ENCODE assay signal across 21 cellular contexts in genomic region chr3:76352848-76353130, GRCh38.
"Had no signal": no experiment of that assay in that cellular context is flagged by ENCODE, and none has a peak within 500 bp of the region (broad histone marks: within the 10 kb centered on the region; RNA-seq: fewer than 3 reads in every experiment).

No MANE protein-coding gene starts in this region.

- DNase-seq: dorsolateral prefrontal cortex; effector CD4-positive, alpha-beta T cell; foreskin fibroblast; gastrocnemius medialis; head of caudate nucleus; natural killer cell; right lobe of liver; small intestine; stimulated activated CD4-positive, alpha-beta T cell treated with anti-CD3 and anti-CD28 coated beads, Interleukin-15, amount 100 ng/mL, for 24 hours; stimulated activated CD4-positive, alpha-beta T cell treated with anti-CD3 and anti-CD28 coated beads, Interleukin-4, amount 100 ng/mL, for 1 hour; stimulated activated naive CD4-positive, alpha-beta T cell treated with Interleukin-2 at 50 U/mL for 16 hours; stomach; thyroid gland; trophoblast cell had no signal

- H3K4me1 Mint-ChIP-seq: memory B cell; natural killer cell; neural progenitor cell; stimulated activated effector memory CD8-positive, alpha-beta T cell treated with anti-CD3 and anti-CD28 coated beads, Interleukin-12 subunit alpha, Interleukin-12 subunit beta, amount 100 ng/mL, for 72 hours had no signal

- H3K9ac ChIP-seq: neural progenitor cell, parathyroid adenoma had no signal

- H3K4me1 ChIP-seq: gastrocnemius medialis, parathyroid adenoma, right lobe of liver, stomach, thyroid gland had no signal

- H3K9me3 Mint-ChIP-seq: neural progenitor cell had no signal

- H3K27ac ChIP-seq: dorsolateral prefrontal cortex, gastrocnemius medialis, neural progenitor cell, parathyroid adenoma, right lobe of liver, stomach, thyroid gland had no signal

- H3K4me3 ChIP-seq: dorsolateral prefrontal cortex, gastrocnemius medialis, lung, neural progenitor cell, right lobe of liver, stomach, thyroid gland had no signal

- H3K36me3 Mint-ChIP-seq: memory B cell; natural killer cell; neural progenitor cell; stimulated activated effector memory CD8-positive, alpha-beta T cell treated with anti-CD3 and anti-CD28 coated beads, Interleukin-12 subunit alpha, Interleukin-12 subunit beta, amount 100 ng/mL, for 72 hours had no signal

- ATAC-seq: esophagus mucosa; gastrocnemius medialis; natural killer cell; right lobe of liver; stimulated activated effector memory CD8-positive, alpha-beta T cell treated with anti-CD3 and anti-CD28 coated beads, Interleukin-12 subunit alpha, Interleukin-12 subunit beta, amount 100 ng/mL, for 72 hours had no signal

- H3K27me3 Mint-ChIP-seq: memory B cell, progenitor cell of endocrine pancreas had no signal

- H3K36me3 ChIP-seq: gastrocnemius medialis, neural progenitor cell, right lobe of liver, stomach, thyroid gland had no signal

- H3K27me3 ChIP-seq: gastrocnemius medialis, neural progenitor cell, right lobe of liver, stomach, thyroid gland had no signal

- H3K9me3 ChIP-seq: gastrocnemius medialis, right lobe of liver, thyroid gland had no signal

- H3K27ac Mint-ChIP-seq: memory B cell; natural killer cell; neural progenitor cell; progenitor cell of endocrine pancreas; stimulated activated effector memory CD8-positive, alpha-beta T cell treated with anti-CD3 and anti-CD28 coated beads, Interleukin-12 subunit alpha, Interleukin-12 subunit beta, amount 100 ng/mL, for 72 hours had no signal

- H3K4me3 Mint-ChIP-seq: memory B cell; natural killer cell; neural progenitor cell; stimulated activated effector memory CD8-positive, alpha-beta T cell treated with anti-CD3 and anti-CD28 coated beads, Interleukin-12 subunit alpha, Interleukin-12 subunit beta, amount 100 ng/mL, for 72 hours had no signal
